ENCODE assay signal across 21 cellular contexts in the genomic region with DNA sequence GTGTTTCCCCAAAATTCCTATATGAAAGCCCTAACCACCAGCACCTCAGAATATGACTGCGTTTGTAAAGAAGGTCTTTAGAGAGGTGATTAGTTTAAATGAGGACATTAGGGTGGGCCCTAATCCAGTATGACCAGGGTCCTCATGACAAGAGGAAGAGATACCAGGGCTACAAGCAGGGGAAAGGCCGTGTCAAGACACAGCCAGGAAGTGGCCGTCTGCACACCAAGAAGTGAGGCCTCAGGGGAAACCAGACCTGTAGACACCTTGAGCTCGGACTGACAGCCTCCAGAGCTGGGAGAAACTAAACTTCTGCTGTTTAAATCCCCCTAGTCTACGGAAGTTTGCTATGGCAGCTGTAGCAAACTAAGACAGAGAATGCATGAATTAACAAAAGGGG. TPM values are rescaled to one million over a fixed set of nuclear protein-coding genes. Genes with fewer than 3 reads are reported as not detected.
"Had no signal": no experiment of that assay in that cellular context is flagged by ENCODE, and none has a peak within 500 bp of the region (broad histone marks: within the 10 kb centered on the region; RNA-seq: fewer than 3 reads in every experiment).

No MANE protein-coding gene starts in this region.

- H3K4me3 ChIP-seq: MG63, SJSA1, SK-N-MC had no signal

- H3K27me3 ChIP-seq: MG63, SJSA1 had no signal

- DNase-seq: KBM-7, MG63, NCI-H1092, NCI-H1105 treated with DMSO at 0.1 percent for 48 hours, NCI-H1417 treated with DMSO at 0.1 percent for 48 hours, NCI-H146, NCI-H1694 treated with DMSO at 0.1 percent for 48 hours, NCI-H2029, NCI-H2081 treated with DMSO at 0.1 percent for 48 hours, NCI-H2171, NCI-H226, NCI-H446, NCI-H510A, NCI-H524 treated with DMSO at 0.1 percent for 48 hours, NCI-H69, NCI-H774, Right ventricle myocardium superior, RPMI8226, SIG-M5 had no signal

- H3K27ac ChIP-seq: SJSA1, SK-N-MC had no signal

- H3K9me3 ChIP-seq: MG63, SJSA1 had no signal

- H3K4me1 ChIP-seq: SJSA1 had no signal

RNA-seq across cellular contexts. Expression of a gene that starts 38.1 kb away (rescaled TPM):
- total RNA-seq: SJSA1 had no signal
